23 cellular contexts compared by ENCODE assay signal in the genomic region with DNA sequence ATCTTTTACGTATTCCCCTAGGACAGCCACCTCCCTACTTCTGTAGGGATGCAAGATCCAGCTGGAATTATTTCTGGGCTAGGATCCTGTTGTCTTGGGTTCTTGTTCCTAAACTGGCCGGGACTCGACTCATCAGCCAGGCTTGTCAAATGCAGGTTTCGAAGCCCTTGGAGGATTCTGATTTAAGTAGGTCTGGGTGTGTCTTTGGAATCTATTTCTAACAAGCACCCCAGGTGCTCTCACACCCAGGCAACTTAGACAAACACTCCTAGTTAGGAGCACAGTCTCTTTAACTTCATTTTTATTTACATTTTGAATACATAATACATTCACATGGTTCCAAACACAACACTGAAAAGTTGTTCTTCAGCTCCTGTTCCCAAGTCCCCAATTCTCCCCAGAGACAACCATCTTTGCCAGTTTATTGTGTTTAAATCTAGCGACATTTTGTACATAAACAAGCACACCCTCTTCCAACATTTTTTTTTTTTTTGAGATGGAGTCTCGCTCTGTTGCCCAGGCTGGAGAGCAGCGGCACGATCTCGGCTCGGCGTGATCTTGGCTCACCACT. TPM values are rescaled to one million over a fixed set of nuclear protein-coding genes. Genes with fewer than 3 reads are reported as not detected.
A peak's percentile ranks its signal among the peaks of the same experiment; 100 is the strongest.
DNase-seq lines count a peak whose midpoint lies in the region; ATAC-seq and TF ChIP-seq lines count a peak whose summit lies in the region.
"Had no signal": no experiment of that assay in that cellular context is flagged by ENCODE, and none has a peak within 500 bp of the region (broad histone marks: within the 10 kb centered on the region; RNA-seq: fewer than 3 reads in every experiment).

No MANE protein-coding gene starts in this region.

- H3K9me3 ChIP-seq in HEK293 (ENCODE audit: control insufficient read depth, insufficient read depth, low read depth, low read length) = no peaks in the 10 kb centered on the region
- no peaks in the 10 kb centered on the region for H3K9me3 ChIP-seq in Peyer's patch
- H3K9me3 ChIP-seq: esophagus squamous epithelium, SJCRH30, thoracic aorta had no signal

- H3K36me3 ChIP-seq in HEK293 (ENCODE audit: control insufficient read depth in 2 of 2, insufficient read depth in 1 of 2, low read length in 2 of 2) = no peaks in the 10 kb centered on the region; a peak in 1 of 3 replicates
- no peaks in the 10 kb centered on the region for H3K36me3 ChIP-seq in Peyer's patch
- H3K36me3 ChIP-seq: SJCRH30, thoracic aorta had no signal

- TF ChIP-seq POLR2A in Peyer's patch (IDR thresholded peaks at IDR 0.05) = no peak

- no peak for TF ChIP-seq CTCF in C4-2B (conservative IDR thresholded peaks at IDR 0.05)
- TF ChIP-seq CTCF in HEK293 (tag by site-specific recombination; IDR thresholded peaks at IDR 0.05) = no peak
- TF ChIP-seq CTCF in natural killer cell (IDR thresholded peaks at IDR 0.05) = no peak
- TF ChIP-seq CTCF in Peyer's patch (IDR thresholded peaks at IDR 0.05) = no peak

- no peak overlapping the region for H3K4me3 Mint-ChIP-seq in activated T-helper 17 cell treated with anti-CD3 and anti-CD28 coated beads, Interleukin-2, amount 50 U/mL, for 72 hours
- no peak overlapping the region for H3K4me3 Mint-ChIP-seq in natural killer cell

- H3K4me1 Mint-ChIP-seq in activated T-helper 17 cell treated with anti-CD3 and anti-CD28 coated beads, Interleukin-2, amount 50 U/mL, for 72 hours = peaks cover 10% of the 10 kb centered on the region
- peaks cover 17 to 28% of the 10 kb centered on the region in 2 donors for H3K4me1 Mint-ChIP-seq in natural killer cell

- H3K27ac Mint-ChIP-seq in activated T-helper 17 cell treated with anti-CD3 and anti-CD28 coated beads, Interleukin-2, amount 50 U/mL, for 72 hours = peak overlapping the region; percentile 48
- peak overlapping the region; percentile 73 to 86 for H3K27ac Mint-ChIP-seq in natural killer cell

- H3K27ac ChIP-seq in C4-2B (peak overlapping the region; percentile 36; the same call in 1 of the 2 replicates), HEK293 (ENCODE audit: extremely low read depth, low read depth, low read length) (no peak overlapping the region), Peyer's patch (no peak overlapping the region)
- H3K27ac ChIP-seq: hepatocyte, SJCRH30, thoracic aorta had no signal

- H3K4me3 ChIP-seq in HEK293 (ENCODE audit: low read depth, low read length) (no peak overlapping the region), Peyer's patch (no peak overlapping the region)
- H3K4me3 ChIP-seq: esophagus squamous epithelium, hepatocyte, SJCRH30, thoracic aorta had no signal

- intact Hi-C loops in natural killer cell (cut with micrococcal nuclease) = no loop called here

- CTCF ChIA-PET in HEK293 (lab: Yijun Ruan, JAX) = interaction anchor here (0.5 to 1.8 kb wide), 6 partner anchors 11 to 96 kb away, joined by 3 to 6 read pairs (median 4); no protein-coding TSS in a partner anchor

- H3K4me1 ChIP-seq in HEK293 (ENCODE audit: control insufficient read depth, insufficient read depth, low read length) (no peaks in the 10 kb centered on the region), Peyer's patch (no peaks in the 10 kb centered on the region)
- H3K4me1 ChIP-seq: SJCRH30 had no signal

- DNase-seq in natural killer cell = no peak
- DNase-seq in Peyer's patch = no peak
- DNase-seq in T-helper 2 cell = no peak
- DNase-seq: effector memory CD4-positive, alpha-beta T cell; esophagus squamous epithelium; left colon; NCI-H1092; NCI-H2029 treated with DMSO at 0.1 percent for 48 hours; retina; SJCRH30; stimulated activated CD4-positive, alpha-beta T cell treated with anti-CD3 and anti-CD28 coated beads, Interleukin-4, amount 100 ng/mL, for 1 hour; stimulated activated naive CD4-positive, alpha-beta T cell; T-helper 1 cell had no signal

- H3K36me3 Mint-ChIP-seq in activated T-helper 17 cell treated with anti-CD3 and anti-CD28 coated beads, Interleukin-2, amount 50 U/mL, for 72 hours (ENCODE audit: low read depth) = peaks cover 16% of the 10 kb centered on the region
- no peaks in the 10 kb centered on the region for H3K36me3 Mint-ChIP-seq in natural killer cell

- no peaks in the 10 kb centered on the region for H3K9me3 Mint-ChIP-seq in activated T-helper 17 cell treated with anti-CD3 and anti-CD28 coated beads, Interleukin-2, amount 50 U/mL, for 72 hours
- no peaks in the 10 kb centered on the region for H3K9me3 Mint-ChIP-seq in natural killer cell
- H3K9me3 Mint-ChIP-seq: activated T-helper 1 cell treated with anti-CD3 and anti-CD28 coated beads, Interleukin-12 subunit alpha, Interleukin-12 subunit beta, Interleukin-2, Interleukin-4 antibody, amounts not matched to agents 30 ng/mL and 10 ng/mL and 1 ng/mL, durations not matched to agents 14 hours and 24 hours and 36 hours had no signal

- POLR2A ChIA-PET in HEK293 (lab: Yijun Ruan, JAX) = interaction anchor here (0.6 kb wide), 1 partner anchor 99 kb away, joined by 3 read pairs; no protein-coding TSS in a partner anchor

- H3K27me3 Mint-ChIP-seq in activated T-helper 17 cell treated with anti-CD3 and anti-CD28 coated beads, Interleukin-2, amount 50 U/mL, for 72 hours = no peaks in the 10 kb centered on the region
- no peaks in the 10 kb centered on the region for H3K27me3 Mint-ChIP-seq in natural killer cell (ENCODE audit: low read depth in 2 of 2)

- H3K27me3 ChIP-seq in Peyer's patch = no peaks in the 10 kb centered on the region
- H3K27me3 ChIP-seq: esophagus squamous epithelium, hepatocyte, SJCRH30 had no signal

- no peak for ATAC-seq in activated T-helper 17 cell treated with anti-CD3 and anti-CD28 coated beads, Interleukin-2, amount 50 U/mL, for 72 hours (replicated peaks)
- ATAC-seq in natural killer cell (no peak), GM19395 (IDR thresholded peaks at IDR 0.05; ENCODE audit: unreplicated experiment) (no peak)
- ATAC-seq: HepG2, left colon, Panc1 had no signal

TF ChIP-seq in HEK293, 187 proteins besides CTCF, POLR2A, EP300 and RAD21:
- TF ChIP-seq ZNF121 (tag by site-specific recombination; IDR thresholded peaks at IDR 0.05) = 0 out of 2 replicates have a peak, but pooled peaks have one; percentile 33
- TF ChIP-seq ZNF133 (tag by site-specific recombination; IDR thresholded peaks at IDR 0.05) = no peak
- TF ChIP-seq, protein P1, sequence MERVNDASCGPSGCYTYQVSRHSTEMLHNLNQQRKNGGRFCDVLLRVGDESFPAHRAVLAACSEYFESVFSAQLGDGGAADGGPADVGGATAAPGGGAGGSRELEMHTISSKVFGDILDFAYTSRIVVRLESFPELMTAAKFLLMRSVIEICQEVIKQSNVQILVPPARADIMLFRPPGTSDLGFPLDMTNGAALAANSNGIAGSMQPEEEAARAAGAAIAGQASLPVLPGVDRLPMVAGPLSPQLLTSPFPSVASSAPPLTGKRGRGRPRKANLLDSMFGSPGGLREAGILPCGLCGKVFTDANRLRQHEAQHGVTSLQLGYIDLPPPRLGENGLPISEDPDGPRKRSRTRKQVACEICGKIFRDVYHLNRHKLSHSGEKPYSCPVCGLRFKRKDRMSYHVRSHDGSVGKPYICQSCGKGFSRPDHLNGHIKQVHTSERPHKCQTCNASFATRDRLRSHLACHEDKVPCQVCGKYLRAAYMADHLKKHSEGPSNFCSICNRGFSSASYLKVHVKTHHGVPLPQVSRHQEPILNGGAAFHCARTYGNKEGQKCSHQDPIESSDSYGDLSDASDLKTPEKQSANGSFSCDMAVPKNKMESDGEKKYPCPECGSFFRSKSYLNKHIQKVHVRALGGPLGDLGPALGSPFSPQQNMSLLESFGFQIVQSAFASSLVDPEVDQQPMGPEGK (tag by site-specific recombination; IDR thresholded peaks at IDR 0.05) = no peak
- no peak for TF ChIP-seq ZNF341 (tag by site-specific recombination; IDR thresholded peaks at IDR 0.05; ENCODE audit: low read depth)
- TF ChIP-seq, protein P2, sequence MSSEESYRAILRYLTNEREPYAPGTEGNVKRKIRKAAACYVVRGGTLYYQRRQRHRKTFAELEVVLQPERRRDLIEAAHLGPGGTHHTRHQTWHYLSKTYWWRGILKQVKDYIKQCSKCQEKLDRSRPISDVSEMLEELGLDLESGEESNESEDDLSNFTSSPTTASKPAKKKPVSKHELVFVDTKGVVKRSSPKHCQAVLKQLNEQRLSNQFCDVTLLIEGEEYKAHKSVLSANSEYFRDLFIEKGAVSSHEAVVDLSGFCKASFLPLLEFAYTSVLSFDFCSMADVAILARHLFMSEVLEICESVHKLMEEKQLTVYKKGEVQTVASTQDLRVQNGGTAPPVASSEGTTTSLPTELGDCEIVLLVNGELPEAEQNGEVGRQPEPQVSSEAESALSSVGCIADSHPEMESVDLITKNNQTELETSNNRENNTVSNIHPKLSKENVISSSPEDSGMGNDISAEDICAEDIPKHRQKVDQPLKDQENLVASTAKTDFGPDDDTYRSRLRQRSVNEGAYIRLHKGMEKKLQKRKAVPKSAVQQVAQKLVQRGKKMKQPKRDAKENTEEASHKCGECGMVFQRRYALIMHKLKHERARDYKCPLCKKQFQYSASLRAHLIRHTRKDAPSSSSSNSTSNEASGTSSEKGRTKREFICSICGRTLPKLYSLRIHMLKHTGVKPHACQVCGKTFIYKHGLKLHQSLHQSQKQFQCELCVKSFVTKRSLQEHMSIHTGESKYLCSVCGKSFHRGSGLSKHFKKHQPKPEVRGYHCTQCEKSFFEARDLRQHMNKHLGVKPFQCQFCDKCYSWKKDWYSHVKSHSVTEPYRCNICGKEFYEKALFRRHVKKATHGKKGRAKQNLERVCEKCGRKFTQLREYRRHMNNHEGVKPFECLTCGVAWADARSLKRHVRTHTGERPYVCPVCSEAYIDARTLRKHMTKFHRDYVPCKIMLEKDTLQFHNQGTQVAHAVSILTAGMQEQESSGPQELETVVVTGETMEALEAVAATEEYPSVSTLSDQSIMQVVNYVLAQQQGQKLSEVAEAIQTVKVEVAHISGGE (tag by site-specific recombination; conservative IDR thresholded peaks at IDR 0.05; ENCODE audit: low read depth) = no peak
- no peak for TF ChIP-seq ZNF830 (tag by site-specific recombination; IDR thresholded peaks at IDR 0.05; ENCODE audit: low read depth)
- TF ChIP-seq ZNF555 (tag by site-specific recombination; conservative IDR thresholded peaks at IDR 0.05) = no peak

RNA-seq across cellular contexts. Expression of a gene that starts 20.9 kb away (rescaled TPM):
- total RNA-seq in activated T-helper 17 cell treated with anti-CD3 and anti-CD28 coated beads, Interleukin-2, amount 50 U/mL, for 72 hours = 1 to 10 TPM; 1.4 to 2.5 TPM
- total RNA-seq in natural killer cell (1 to 10 TPM; 3.0 to 7.6 (median 4.4) TPM), Peyer's patch (not detected)
- total RNA-seq: left colon, mesenteric fat pad had no signal

RNA-seq across cellular contexts. Expression of a gene that starts 22.2 kb away (rescaled TPM):
- 10 to 100 TPM; 24.0 to 31.3 TPM for total RNA-seq in activated T-helper 17 cell treated with anti-CD3 and anti-CD28 coated beads, Interleukin-2, amount 50 U/mL, for 72 hours
- total RNA-seq in natural killer cell = 10 to 100 TPM; 64.6 to 74.1 (median 70.8) TPM
- total RNA-seq in Peyer's patch = 10 to 100 TPM in 2 of 4 donors, 1 to 10 TPM in 2; 3.3 to 17.4 (median 8.7) TPM
